Comparison of ENCODE assay signal across 10 cellular contexts in genomic region chr10:35598379-35598778, GRCh38. TPM values are rescaled to one million over a fixed set of nuclear protein-coding genes. Genes with fewer than 3 reads are reported as not detected.
DNase-seq lines count a peak whose midpoint lies in the region; ATAC-seq and TF ChIP-seq lines count a peak whose summit lies in the region.
"Had no signal": no experiment of that assay in that cellular context is flagged by ENCODE, and none has a peak within 500 bp of the region (broad histone marks: within the 10 kb centered on the region; RNA-seq: fewer than 3 reads in every experiment).

No MANE protein-coding gene starts in this region.

- no peaks in the 10 kb centered on the region for H3K4me1 Mint-ChIP-seq in endothelial cell (ENCODE audit: unreplicated experiment)
- H3K4me1 Mint-ChIP-seq: activated naive CD8-positive, alpha-beta T cell treated with anti-CD3 and anti-CD28 coated beads, Interleukin-2, amount 50 U/mL, for 24 hours had no signal

- CTCF ChIA-PET in PC-9 (lab: Charles Lee) = no interaction called here

- H3K9me3 ChIP-seq in PC-9 (ENCODE audit: insufficient read depth, low read depth) = no peaks in the 10 kb centered on the region
- no peaks in the 10 kb centered on the region for H3K9me3 ChIP-seq in osteoblast (ENCODE audit: low read depth, low read length)

- no peaks in the 10 kb centered on the region for H3K36me3 Mint-ChIP-seq in endothelial cell (ENCODE audit: low read depth, unreplicated experiment)

- H4K20me1 ChIP-seq in PC-9 (ENCODE audit: insufficient read depth) (no peaks in the 10 kb centered on the region), osteoblast (ENCODE audit: insufficient read depth, low read length) (no peaks in the 10 kb centered on the region)

- H3K27me3 Mint-ChIP-seq in endothelial cell (ENCODE audit: unreplicated experiment) = peaks cover 2% of the 10 kb centered on the region

- H3K4me2 ChIP-seq in PC-9 = no peak overlapping the region
- no peak overlapping the region for H3K4me2 ChIP-seq in osteoblast (ENCODE audit: insufficient read depth, low read length)

- BruUV-seq in PC-9 (replicated peaks; lab: Mats Ljungman, UMichigan) = no TSS peak

- H3K4me3 ChIP-seq in PC-9 (no peak overlapping the region), osteoblast (ENCODE audit: insufficient read depth, low read length) (no peak overlapping the region)

- H3K27ac Mint-ChIP-seq in endothelial cell (ENCODE audit: unreplicated experiment) = no peak overlapping the region
- H3K27ac Mint-ChIP-seq: activated naive CD8-positive, alpha-beta T cell treated with anti-CD3 and anti-CD28 coated beads, Interleukin-2, amount 50 U/mL, for 24 hours had no signal

- H3K9me2 ChIP-seq in PC-9 (ENCODE audit: insufficient read depth) = no peaks in the 10 kb centered on the region

- ATAC-seq in GM21825 (IDR thresholded peaks at IDR 0.05; ENCODE audit: unreplicated experiment) (no peak), HG02798 (IDR thresholded peaks at IDR 0.05; ENCODE audit: poor library complexity, unreplicated experiment) (no peak)
- ATAC-seq: activated naive CD8-positive, alpha-beta T cell treated with anti-CD3 and anti-CD28 coated beads, Interleukin-2, amount 50 U/mL, for 24 hours had no signal

- peak; percentile 39; the same call in 1 of the 2 replicates for TF ChIP-seq CTCF in PC-9 (conservative IDR thresholded peaks at IDR 0.05)
- peak; percentile 21 for TF ChIP-seq CTCF in endothelial cell (IDR thresholded peaks at IDR 0.05; ENCODE audit: unreplicated experiment)
- peak; percentile 42 for TF ChIP-seq CTCF in osteoblast (IDR thresholded peaks at IDR 0.05; ENCODE audit: extremely low read depth, low read depth, low read length)

- intact Hi-C loops in PC-9 (cut with micrococcal nuclease; ENCODE audit: unreplicated experiment) = no loop called here

- H3K4me3 Mint-ChIP-seq in endothelial cell (ENCODE audit: unreplicated experiment) = no peak overlapping the region
- H3K4me3 Mint-ChIP-seq: activated naive CD8-positive, alpha-beta T cell treated with anti-CD3 and anti-CD28 coated beads, Interleukin-2, amount 50 U/mL, for 24 hours had no signal

- POLR2A ChIA-PET in PC-9 (lab: Charles Lee; ENCODE audit: unreplicated experiment) = no interaction called here

- H3K4me1 ChIP-seq in PC-9 (replicated peaks; ENCODE audit: insufficient read depth) = no peaks in the 10 kb centered on the region
- H3K4me1 ChIP-seq in osteoblast (ENCODE audit: insufficient read depth, low read length) = no peaks in the 10 kb centered on the region

- H3F3A ChIP-seq in PC-9 (ENCODE audit: insufficient read depth, low read depth) = no peaks in the 10 kb centered on the region

- H2AFZ ChIP-seq in PC-9 (no peak overlapping the region), osteoblast (ENCODE audit: low read length) (no peak overlapping the region)

- no peaks in the 10 kb centered on the region for H3K79me2 ChIP-seq in PC-9 (ENCODE audit: low read depth)
- H3K79me2 ChIP-seq in osteoblast (ENCODE audit: insufficient read depth, low read length) = no peaks in the 10 kb centered on the region

- no peaks in the 10 kb centered on the region for H3K36me3 ChIP-seq in PC-9 (ENCODE audit: low read depth)
- H3K36me3 ChIP-seq in osteoblast (ENCODE audit: insufficient read depth, low read length) = no peaks in the 10 kb centered on the region

- peaks cover 22% of the 10 kb centered on the region; the same call in 1 of the 2 replicates for H3K27me3 ChIP-seq in PC-9 (ENCODE audit: insufficient read depth, low read depth)
- peaks cover 6% of the 10 kb centered on the region for H3K27me3 ChIP-seq in osteoblast (ENCODE audit: insufficient read depth, low read length)

- DNase-seq in ELR (ENCODE audit: low read depth) (peak; percentile 29), PC-9 (no peak), endothelial cell (ENCODE audit: low spot score) (no peak), osteoblast (ENCODE audit: insufficient read length, low spot score, missing footprints) (no peak), epidermal melanocyte (ENCODE audit: insufficient read length, low spot score) (no peak)
- DNase-seq in stimulated activated CD4-positive, alpha-beta T cell treated with anti-CD3 and anti-CD28 coated beads, Interleukin-2, amount 100 ng/mL, for 48 hours = no peak
- DNase-seq: activated CD8-positive, alpha-beta memory T cell treated with anti-CD3 and anti-CD28 coated beads for 24 hours; activated naive CD8-positive, alpha-beta T cell treated with anti-CD3 and anti-CD28 coated beads, Interleukin-2, amount 50 U/mL, for 24 hours had no signal

- no peaks in the 10 kb centered on the region for H3K9me3 Mint-ChIP-seq in endothelial cell (ENCODE audit: unreplicated experiment)
- H3K9me3 Mint-ChIP-seq: activated naive CD8-positive, alpha-beta T cell treated with anti-CD3 and anti-CD28 coated beads, Interleukin-2, amount 50 U/mL, for 24 hours had no signal

- H3K27ac ChIP-seq in PC-9 (no peak overlapping the region), osteoblast (ENCODE audit: low read depth, low read length) (no peak overlapping the region)

RNA-seq across cellular contexts. Expression of gene GJD4, which starts 6.8 kb away (rescaled TPM):
- total RNA-seq in PC-9 (2021) (not detected in 2 replicates), endothelial cell (ENCODE audit: unreplicated experiment) (not detected), osteoblast (under 0.01 TPM in 1 of 2 replicates, not detected in the other)

RNA-seq across cellular contexts. Expression of gene FZD8, which starts 43.7 kb away (rescaled TPM):
- total RNA-seq in PC-9 (2021) (not detected in 2 replicates), endothelial cell (ENCODE audit: unreplicated experiment) (45.9 TPM), osteoblast (15.2 and 21.8 TPM in 2 replicates)

Comparison
In these comparisons a context has a peak if more than half of its experiments do, and no peak if none do; other contexts are left out.
1. RNA of gene FZD8, which starts 43.7 kb away (total RNA-seq): 45.9 TPM in endothelial cell (single experiment) and 15.2 to 21.8 TPM in osteoblast; not detected in PC-9; every median in the first group is over 10 times any median in the second.
2. Peak in every context shown above with its lines, with median percentiles within 50 percentile points of each other: CTCF ChIP-seq.